ENCODE assay signal across 1 cellular context in genomic region chr5:142795246-142795645, GRCh38.
TF ChIP-seq lines count a peak whose summit lies in the region.

No MANE protein-coding gene starts in this region.

TF ChIP-seq in WTC11, 78 proteins besides CTCF, POLR2A, EP300 and RAD21 (continued from another document):
- TF ChIP-seq, protein P1, sequence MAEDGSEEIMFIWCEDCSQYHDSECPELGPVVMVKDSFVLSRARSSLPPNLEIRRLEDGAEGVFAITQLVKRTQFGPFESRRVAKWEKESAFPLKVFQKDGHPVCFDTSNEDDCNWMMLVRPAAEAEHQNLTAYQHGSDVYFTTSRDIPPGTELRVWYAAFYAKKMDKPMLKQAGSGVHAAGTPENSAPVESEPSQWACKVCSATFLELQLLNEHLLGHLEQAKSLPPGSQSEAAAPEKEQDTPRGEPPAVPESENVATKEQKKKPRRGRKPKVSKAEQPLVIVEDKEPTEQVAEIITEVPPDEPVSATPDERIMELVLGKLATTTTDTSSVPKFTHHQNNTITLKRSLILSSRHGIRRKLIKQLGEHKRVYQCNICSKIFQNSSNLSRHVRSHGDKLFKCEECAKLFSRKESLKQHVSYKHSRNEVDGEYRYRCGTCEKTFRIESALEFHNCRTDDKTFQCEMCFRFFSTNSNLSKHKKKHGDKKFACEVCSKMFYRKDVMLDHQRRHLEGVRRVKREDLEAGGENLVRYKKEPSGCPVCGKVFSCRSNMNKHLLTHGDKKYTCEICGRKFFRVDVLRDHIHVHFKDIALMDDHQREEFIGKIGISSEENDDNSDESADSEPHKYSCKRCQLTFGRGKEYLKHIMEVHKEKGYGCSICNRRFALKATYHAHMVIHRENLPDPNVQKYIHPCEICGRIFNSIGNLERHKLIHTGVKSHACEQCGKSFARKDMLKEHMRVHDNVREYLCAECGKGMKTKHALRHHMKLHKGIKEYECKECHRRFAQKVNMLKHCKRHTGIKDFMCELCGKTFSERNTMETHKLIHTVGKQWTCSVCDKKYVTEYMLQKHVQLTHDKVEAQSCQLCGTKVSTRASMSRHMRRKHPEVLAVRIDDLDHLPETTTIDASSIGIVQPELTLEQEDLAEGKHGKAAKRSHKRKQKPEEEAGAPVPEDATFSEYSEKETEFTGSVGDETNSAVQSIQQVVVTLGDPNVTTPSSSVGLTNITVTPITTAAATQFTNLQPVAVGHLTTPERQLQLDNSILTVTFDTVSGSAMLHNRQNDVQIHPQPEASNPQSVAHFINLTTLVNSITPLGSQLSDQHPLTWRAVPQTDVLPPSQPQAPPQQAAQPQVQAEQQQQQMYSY (CRISPR knock-in tag; IDR thresholded peaks at IDR 0.05), result no peak
- TF ChIP-seq TCF7 (CRISPR knock-in tag; IDR thresholded peaks at IDR 0.05; ENCODE audit: low read depth), result no peak
- TF ChIP-seq ZNF425 (CRISPR knock-in tag; conservative IDR thresholded peaks at IDR 0.05), result no peak
- TF ChIP-seq, protein P2, sequence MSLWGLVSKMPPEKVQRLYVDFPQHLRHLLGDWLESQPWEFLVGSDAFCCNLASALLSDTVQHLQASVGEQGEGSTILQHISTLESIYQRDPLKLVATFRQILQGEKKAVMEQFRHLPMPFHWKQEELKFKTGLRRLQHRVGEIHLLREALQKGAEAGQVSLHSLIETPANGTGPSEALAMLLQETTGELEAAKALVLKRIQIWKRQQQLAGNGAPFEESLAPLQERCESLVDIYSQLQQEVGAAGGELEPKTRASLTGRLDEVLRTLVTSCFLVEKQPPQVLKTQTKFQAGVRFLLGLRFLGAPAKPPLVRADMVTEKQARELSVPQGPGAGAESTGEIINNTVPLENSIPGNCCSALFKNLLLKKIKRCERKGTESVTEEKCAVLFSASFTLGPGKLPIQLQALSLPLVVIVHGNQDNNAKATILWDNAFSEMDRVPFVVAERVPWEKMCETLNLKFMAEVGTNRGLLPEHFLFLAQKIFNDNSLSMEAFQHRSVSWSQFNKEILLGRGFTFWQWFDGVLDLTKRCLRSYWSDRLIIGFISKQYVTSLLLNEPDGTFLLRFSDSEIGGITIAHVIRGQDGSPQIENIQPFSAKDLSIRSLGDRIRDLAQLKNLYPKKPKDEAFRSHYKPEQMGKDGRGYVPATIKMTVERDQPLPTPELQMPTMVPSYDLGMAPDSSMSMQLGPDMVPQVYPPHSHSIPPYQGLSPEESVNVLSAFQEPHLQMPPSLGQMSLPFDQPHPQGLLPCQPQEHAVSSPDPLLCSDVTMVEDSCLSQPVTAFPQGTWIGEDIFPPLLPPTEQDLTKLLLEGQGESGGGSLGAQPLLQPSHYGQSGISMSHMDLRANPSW (CRISPR knock-in tag; conservative IDR thresholded peaks at IDR 0.05; ENCODE audit: low read depth), result no peak
- TF ChIP-seq NFYB (CRISPR knock-in tag; conservative IDR thresholded peaks at IDR 0.05; ENCODE audit: low read depth), result no peak
- no peak for TF ChIP-seq SOX15 (CRISPR knock-in tag; IDR thresholded peaks at IDR 0.05)
- no peak for TF ChIP-seq AFF4 (CRISPR knock-in tag; IDR thresholded peaks at IDR 0.05; ENCODE audit: borderline replicate concordance)
- no peak for TF ChIP-seq NFE2L1 (CRISPR knock-in tag; IDR thresholded peaks at IDR 0.05)
